Comparison of ENCODE assay signal across 9 cellular contexts in genomic region chr19:19134687-19135158, GRCh38. TPM values are rescaled to one million over a fixed set of nuclear protein-coding genes. Genes with fewer than 3 reads are reported as not detected.
A peak's percentile ranks its signal among the peaks of the same experiment; 100 is the strongest.
DNase-seq lines count a peak whose midpoint lies in the region; ATAC-seq and TF ChIP-seq lines count a peak whose summit lies in the region.
"Had no signal": no experiment of that assay in that cellular context is flagged by ENCODE, and none has a peak within 500 bp of the region (broad histone marks: within the 10 kb centered on the region; RNA-seq: fewer than 3 reads in every experiment).

No MANE protein-coding gene starts in this region.

- H3K27ac ChIP-seq in HUES6 (ENCODE audit: low read depth, low read length) (no peak overlapping the region), tibial nerve (no peak overlapping the region)

- H3K36me3 ChIP-seq in HUES6 (ENCODE audit: control insufficient read depth, insufficient read depth, low read length) (peaks cover 25% of the 10 kb centered on the region), tibial nerve (peaks cover 0 to 36% (median 0%) of the 10 kb centered on the region in 3 donors)

- peaks cover 4% of the 10 kb centered on the region; the same call in 1 of the 2 replicates for H3K27me3 ChIP-seq in HUES6 (ENCODE audit: control insufficient read depth, insufficient read depth, low read length)
- no peaks in the 10 kb centered on the region for H3K27me3 ChIP-seq in tibial nerve

- 31 to 36% methylated on average over 21 of the region's 21 CpGs for WGBS in tibial nerve, 2 donors

- H3K9ac ChIP-seq in HUES6 (ENCODE audit: low read length), result no peak overlapping the region

- no peak for TF ChIP-seq POLR2A in tibial nerve (IDR thresholded peaks at IDR 0.05)

- no peak for TF ChIP-seq EP300 in tibial nerve (IDR thresholded peaks at IDR 0.05)

- intact Hi-C loops in left cardiac atrium (cut with DNase I), result no loop called here

- H3K9me3 ChIP-seq in HUES6 (ENCODE audit: control insufficient read depth, insufficient read depth, low read depth, low read length), result peaks cover 15% of the 10 kb centered on the region
- peaks cover 0 to 14% (median 2%) of the 10 kb centered on the region in 4 donors for H3K9me3 ChIP-seq in tibial nerve

- TF ChIP-seq CTCF in tibial nerve (IDR thresholded peaks at IDR 0.05), result no peak

- peak in 1 of 2 donors; percentile 11 for ATAC-seq in left cardiac atrium
- ATAC-seq in GM19328 (IDR thresholded peaks at IDR 0.05; ENCODE audit: unreplicated experiment), result no peak

- H3K4me1 ChIP-seq in HUES6 (ENCODE audit: control insufficient read depth, insufficient read depth, low read length) (peaks cover 7% of the 10 kb centered on the region), tibial nerve (peaks cover 0 to 19% (median 8%) of the 10 kb centered on the region in 4 donors)

- H3K4me3 ChIP-seq in HUES6 (ENCODE audit: low read depth, low read length) (peak overlapping the region; percentile 44), tibial nerve (no peak overlapping the region)

- DNase-seq in RPMI8226 (peak; percentile 25), left cardiac atrium (peak; percentile 73), NCI-H128 (lab: John Stamatoyannopoulos, UW; ENCODE audit: unreplicated experiment) (no peak), tibial nerve (ENCODE audit: low spot score in 2 of 2) (no peak), AG20443 (ENCODE audit: low spot score) (no peak)
- peak; percentile 50 to 58 for DNase-seq in stimulated activated CD4-positive, alpha-beta T cell treated with anti-CD3 and anti-CD28 coated beads, Interleukin-2, amount 100 ng/mL, for 24 hours

RNA-seq across cellular contexts. Expression of gene TMEM161A, which starts 3.6 kb away (rescaled TPM):
- total RNA-seq in left cardiac atrium (10 to 100 TPM; 19.1 to 21.2 TPM), tibial nerve (10 to 100 TPM; 24.1 to 32.1 (median 24.8) TPM)

RNA-seq across cellular contexts. Expression of gene MEF2B, which starts 35.3 kb away (rescaled TPM):
- under 1 TPM; 0.21 to 0.55 TPM for total RNA-seq in left cardiac atrium
- total RNA-seq in tibial nerve, result 1 to 10 TPM in 1 of 4 donors, under 1 TPM in 1, not detected in 2; 0.21 to 3.7 TPM
- total RNA-seq: HT1080 had no signal

RNA-seq across cellular contexts. Expression of gene BORCS8, which starts 57.2 kb away (rescaled TPM):
- 10 to 100 TPM; 20.1 to 24.0 TPM for total RNA-seq in left cardiac atrium
- total RNA-seq in tibial nerve, result 10 to 100 TPM; 11.8 to 29.1 (median 18.8) TPM

RNA-seq across cellular contexts. Expression of gene RFXANK, which starts 57.3 kb away (rescaled TPM):
- total RNA-seq in left cardiac atrium (10 to 100 TPM; 40.7 to 46.2 TPM), tibial nerve (10 to 100 TPM; 46.3 to 62.1 (median 56.8) TPM)

Comparison
In these comparisons a context has a peak if more than half of its experiments do, and no peak if none do; other contexts are left out.
1. DNase-seq: peak in RPMI8226 (single experiment), left cardiac atrium (single experiment) and stimulated activated CD4-positive, alpha-beta T cell treated with anti-CD3 and anti-CD28 coated beads, Interleukin-2, amount 100 ng/mL, for 24 hours (2 of 2); none in NCI-H128 (single experiment), tibial nerve (0 of 2) and AG20443 (single experiment).